1 cellular context compared by ENCODE assay signal in genomic region chr19:19259741-19260140, GRCh38.
TF ChIP-seq lines count a peak whose summit lies in the region.

No MANE protein-coding gene starts in this region.

TF ChIP-seq in K562, 482 proteins besides CTCF, POLR2A, EP300 and RAD21 (continued from another document):
- TF ChIP-seq ZNF518B (CRISPR knock-in tag; IDR thresholded peaks at IDR 0.05) (no peak), FOS (IDR thresholded peaks at IDR 0.05; ENCODE audit: extremely low read depth, insufficient read length) (peak; percentile 48), RAD51 (IDR thresholded peaks at IDR 0.05; ENCODE audit: borderline replicate concordance, low read depth) (peak; percentile 85), SIN3A (IDR thresholded peaks at IDR 0.05; ENCODE audit: borderline replicate concordance in 2 of 2, control insufficient read depth in 1 of 2, low read depth in 2 of 2, low read length in 2 of 2) (no peak), RFX5 (IDR thresholded peaks at IDR 0.05; ENCODE audit: low read depth, low read length) (peak; percentile 91), TEAD2 (tag; IDR thresholded peaks at IDR 0.05) (no peak), NFYB (IDR thresholded peaks at IDR 0.05; ENCODE audit: extremely low read depth, insufficient read length) (peak; percentile 77)
TF ChIP-seq in K562: peak in this region for 7.
